Comparison of ENCODE assay signal across 22 cellular contexts in genomic region chr9:127402401-127403090, GRCh38.
"Had no signal": no experiment of that assay in that cellular context is flagged by ENCODE, and none has a peak within 500 bp of the region (broad histone marks: within the 10 kb centered on the region; RNA-seq: fewer than 3 reads in every experiment).

No MANE protein-coding gene starts in this region.

- H3K36me3 Mint-ChIP-seq: activated naive CD8-positive, alpha-beta T cell treated with anti-CD3 and anti-CD28 coated beads, Interleukin-2, amount 10 ng/mL, durations not matched to agents 7 days and 5 days; natural killer cell had no signal

- H3K27me3 ChIP-seq: brain microvascular endothelial cell, gastrocnemius medialis, pancreas, tibial nerve had no signal

- H3K9me3 Mint-ChIP-seq: activated CD4-positive, alpha-beta T cell treated with anti-CD3 and anti-CD28 coated beads, Interleukin-2, amount 10 ng/mL, durations not matched to agents 7 days and 5 days; activated naive CD8-positive, alpha-beta T cell treated with anti-CD3 and anti-CD28 coated beads, Interleukin-2, amount 10 ng/mL, durations not matched to agents 7 days and 5 days; activated T-cell treated with anti-CD3 and anti-CD28 coated beads, Interleukin-2, amount 50 U/mL, for 24 hours; activated T-helper 2 cell treated with anti-CD3 and anti-CD28 coated beads, Interferon-gamma antibody, Interleukin-2, Interleukin-4, amounts not matched to agents 10 μg/mL and 5 μg/mL and 100 μg/mL, durations not matched to agents 14 hours and 24 hours and 36 hours; central memory CD8-positive, alpha-beta T cell; immature natural killer cell; natural killer cell had no signal

- FAIRE-seq: pancreas had no signal

- DNase-seq: activated CD4-positive, alpha-beta T cell treated with anti-CD3 and anti-CD28 coated beads, Interleukin-2, amount 10 ng/mL, durations not matched to agents 7 days and 5 days; activated CD8-positive, alpha-beta T cell treated with anti-CD3 and anti-CD28 coated beads, Interleukin-2, amount 10 ng/mL, durations not matched to agents 7 days and 5 days; activated naive CD4-positive, alpha-beta T cell treated with Interleukin-2 at 50 U/mL for 16 hours; activated naive CD8-positive, alpha-beta T cell treated with anti-CD3 and anti-CD28 coated beads, Interleukin-2, amount 10 ng/mL, durations not matched to agents 7 days and 5 days; activated T-cell treated with anti-CD3 and anti-CD28 coated beads, Interleukin-2, amount 50 U/mL, for 24 hours; brain microvascular endothelial cell; effector CD8-positive, alpha-beta T cell; gastrocnemius medialis; immature natural killer cell; kidney glomerular epithelial cell; mesenchymal stem cell; natural killer cell; stimulated activated CD4-positive, alpha-beta T cell treated with anti-CD3 and anti-CD28 coated beads, Interleukin-12 subunit alpha, Interleukin-12 subunit beta, amount 100 ng/mL, for 4 hours; stimulated activated CD4-positive, alpha-beta T cell treated with anti-CD3 and anti-CD28 coated beads, Interleukin-2, amount 100 ng/mL, for 24 hours; stimulated activated naive CD4-positive, alpha-beta T cell treated with Interleukin-2 at 50 U/mL for 16 hours; T1000 had no signal

- H3K4me3 Mint-ChIP-seq: activated CD4-positive, alpha-beta T cell treated with anti-CD3 and anti-CD28 coated beads, Interleukin-2, amount 10 ng/mL, durations not matched to agents 7 days and 5 days; activated CD8-positive, alpha-beta T cell treated with anti-CD3 and anti-CD28 coated beads, Interleukin-2, amount 10 ng/mL, durations not matched to agents 7 days and 5 days; activated naive CD8-positive, alpha-beta T cell treated with anti-CD3 and anti-CD28 coated beads, Interleukin-2, amount 10 ng/mL, durations not matched to agents 7 days and 5 days; activated T-cell treated with anti-CD3 and anti-CD28 coated beads, Interleukin-2, amount 50 U/mL, for 24 hours; central memory CD8-positive, alpha-beta T cell; immature natural killer cell; natural killer cell had no signal

- H3K27ac Mint-ChIP-seq: activated CD4-positive, alpha-beta T cell treated with anti-CD3 and anti-CD28 coated beads, Interleukin-2, amount 10 ng/mL, durations not matched to agents 7 days and 5 days; activated CD8-positive, alpha-beta T cell treated with anti-CD3 and anti-CD28 coated beads, Interleukin-2, amount 10 ng/mL, durations not matched to agents 7 days and 5 days; activated naive CD8-positive, alpha-beta T cell treated with anti-CD3 and anti-CD28 coated beads, Interleukin-2, amount 10 ng/mL, durations not matched to agents 7 days and 5 days; activated T-cell treated with anti-CD3 and anti-CD28 coated beads, Interleukin-2, amount 50 U/mL, for 24 hours; activated T-helper 2 cell treated with anti-CD3 and anti-CD28 coated beads, Interferon-gamma antibody, Interleukin-2, Interleukin-4, amounts not matched to agents 10 μg/mL and 5 μg/mL and 100 μg/mL, durations not matched to agents 14 hours and 24 hours and 36 hours; immature natural killer cell; natural killer cell had no signal

- H3K9me3 ChIP-seq: gastrocnemius medialis, pancreas, tibial nerve had no signal

- ATAC-seq: activated CD4-positive, CD25-positive, alpha-beta regulatory T cell treated with anti-CD3 and anti-CD28 coated beads, Interleukin-2, amount 50 U/mL, for 24 hours; activated CD8-positive, alpha-beta T cell treated with anti-CD3 and anti-CD28 coated beads, Interleukin-2, amount 10 ng/mL, durations not matched to agents 7 days and 5 days; esophagus mucosa; gastrocnemius medialis; natural killer cell; pancreas had no signal

- H3K4me3 ChIP-seq: gastrocnemius medialis, pancreas, tibial nerve had no signal

- H3K27ac ChIP-seq: brain microvascular endothelial cell, gastrocnemius medialis, pancreas, tibial nerve had no signal
